Comparison of ENCODE assay signal across 12 cellular contexts in genomic region chr19:13729859-13730258, GRCh38. TPM values are rescaled to one million over a fixed set of nuclear protein-coding genes. Genes with fewer than 3 reads are reported as not detected.
DNase-seq lines count a peak whose midpoint lies in the region; ATAC-seq, FAIRE-seq and TF ChIP-seq lines count a peak whose summit lies in the region.
"Had no signal": no experiment of that assay in that cellular context is flagged by ENCODE, and none has a peak within 500 bp of the region (broad histone marks: within the 10 kb centered on the region; RNA-seq: fewer than 3 reads in every experiment).

No MANE protein-coding gene starts in this region.

- H3K9me3 ChIP-seq in sigmoid colon: no peaks in the 10 kb centered on the region
- no peaks in the 10 kb centered on the region for H3K9me3 ChIP-seq in kidney (ENCODE audit: control insufficient read depth in 1 of 2, low read length in 2 of 2)

- H3K9ac ChIP-seq in kidney (ENCODE audit: low read length in 2 of 2): no peak overlapping the region

- H3K4me3 ChIP-seq in sigmoid colon: no peak overlapping the region
- no peak overlapping the region for H3K4me3 ChIP-seq in kidney (ENCODE audit: low read length in 2 of 2)

- peaks cover 27% of the 10 kb centered on the region for H3K4me1 Mint-ChIP-seq in chondrocyte (ENCODE audit: low read depth)

- H3K27ac Mint-ChIP-seq in chondrocyte (ENCODE audit: unreplicated experiment): peak overlapping the region; percentile 100
- H3K27ac Mint-ChIP-seq: activated T-helper 1 cell treated with anti-CD3 and anti-CD28 coated beads, Interleukin-12 subunit alpha, Interleukin-12 subunit beta, Interleukin-2, Interleukin-4 antibody, amounts not matched to agents 30 ng/mL and 10 ng/mL and 1 ng/mL, durations not matched to agents 14 hours and 24 hours and 36 hours had no signal

- no peak for ATAC-seq in HG03521 (IDR thresholded peaks at IDR 0.05; ENCODE audit: unreplicated experiment)

- H3K27me3 ChIP-seq in sigmoid colon: no peaks in the 10 kb centered on the region

- no peak for TF ChIP-seq EP300 in sigmoid colon (IDR thresholded peaks at IDR 0.05)

- TF ChIP-seq CTCF in chondrocyte (IDR thresholded peaks at IDR 0.05) (no peak), sigmoid colon (IDR thresholded peaks at IDR 0.05) (no peak), kidney (IDR thresholded peaks at IDR 0.05; ENCODE audit: borderline replicate concordance, extremely low read depth, insufficient read depth) (no peak)

- H3K36me3 ChIP-seq in sigmoid colon (no peaks in the 10 kb centered on the region), kidney (ENCODE audit: control insufficient read depth in 1 of 2, insufficient read depth in 2 of 2, low read length in 2 of 2) (no peaks in the 10 kb centered on the region)

- H3K27ac ChIP-seq in sigmoid colon (peak overlapping the region; percentile 85 to 93 (median 86)), kidney (ENCODE audit: low read depth in 2 of 2, low read length in 2 of 2) (no peak overlapping the region)

- TF ChIP-seq POLR2A in sigmoid colon (IDR thresholded peaks at IDR 0.05): no peak

- H3K4me1 ChIP-seq in sigmoid colon (peaks cover 0 to 23% (median 15%) of the 10 kb centered on the region in 4 donors), kidney (ENCODE audit: control insufficient read depth in 1 of 2, insufficient read depth in 1 of 2, low read depth in 1 of 2, low read length in 2 of 2) (peaks cover 0 to 3% of the 10 kb centered on the region in 2 donors)

- H3K9me3 Mint-ChIP-seq in chondrocyte (ENCODE audit: low read depth): no peaks in the 10 kb centered on the region
- H3K9me3 Mint-ChIP-seq: activated T-helper 1 cell treated with anti-CD3 and anti-CD28 coated beads, Interleukin-12 subunit alpha, Interleukin-12 subunit beta, Interleukin-2, Interleukin-4 antibody, amounts not matched to agents 30 ng/mL and 10 ng/mL and 1 ng/mL, durations not matched to agents 14 hours and 24 hours and 36 hours had no signal

- intact Hi-C loops in sigmoid colon (cut with DNase I): loop anchor here (2.0 kb wide), 1 partner anchor 17 kb away; a partner anchor contains a TSS
- intact Hi-C loops in kidney (cut with DNase I): no loop called here

- H3K36me3 Mint-ChIP-seq in chondrocyte (ENCODE audit: low read depth): no peaks in the 10 kb centered on the region

- DNase-seq in EH (ENCODE audit: low read depth) (peak; percentile 60), NOMO-1 treated with dmso at 0.1 percent for 144 hours (lab: John Stamatoyannopoulos, UW; ENCODE audit: unreplicated experiment) (peak; percentile 34), chondrocyte (ENCODE audit: low spot score) (no peak), sigmoid colon (no peak), kidney (no peak), NCI-H748 (lab: John Stamatoyannopoulos, UW; ENCODE audit: unreplicated experiment) (no peak)
- DNase-seq: effector memory CD4-positive, alpha-beta T cell; GF-D8; NCI-H526; T-helper 9 cell had no signal

- FAIRE-seq in kidney (lab: Jason Lieb, UNC): no peak

- no peak overlapping the region for H3K4me3 Mint-ChIP-seq in chondrocyte (ENCODE audit: unreplicated experiment)

- H3K27me3 Mint-ChIP-seq in chondrocyte (ENCODE audit: low read depth): no peaks in the 10 kb centered on the region

- 29 to 39% methylated on average over 2 of the region's 2 CpGs for WGBS in sigmoid colon, 2 donors

RNA-seq across cellular contexts. Expression of gene MRI1, which starts 34.5 kb away (rescaled TPM):
- 18.7 to 25.4 TPM (median 20.2 TPM) in 3 replicates for total RNA-seq in chondrocyte
- 10 to 100 TPM; 26.2 to 70.9 (median 41.3) TPM for total RNA-seq in sigmoid colon
- polyA plus RNA-seq in sigmoid colon: 10 to 100 TPM in 2 of 3 donors, 1 to 10 TPM in 1; 5.8 to 27.4 (median 12.0) TPM
- 46.5 TPM for total RNA-seq in kidney
- polyA plus RNA-seq in kidney (ENCODE audit: insufficient read depth, low read depth, low replicate concordance): 18.8 TPM

RNA-seq across cellular contexts. Expression of gene C19orf53, which starts 44.4 kb away (rescaled TPM):
- total RNA-seq in chondrocyte (71.2 to 91.5 TPM (median 75.7 TPM) in 3 replicates), sigmoid colon (100 to 1,000 TPM; 139 to 229 (median 198) TPM), kidney (62.7 TPM)
- polyA plus RNA-seq in sigmoid colon (100 to 1,000 TPM; 105 to 133 (median 113) TPM), kidney (ENCODE audit: insufficient read depth, low read depth, low replicate concordance) (264 TPM)

Comparison
In these comparisons a context has a peak if more than half of its experiments do, and no peak if none do; other contexts are left out.
1. DNase-seq: peak in EH (single experiment) and NOMO-1 treated with dmso at 0.1 percent for 144 hours (single experiment); none in chondrocyte (single experiment), sigmoid colon (single experiment), kidney (single experiment) and NCI-H748 (single experiment).
2. H3K27ac ChIP-seq: peak in sigmoid colon (4 of 4); none in kidney (0 of 2).